12 cellular contexts compared by ENCODE assay signal in the genomic region with DNA sequence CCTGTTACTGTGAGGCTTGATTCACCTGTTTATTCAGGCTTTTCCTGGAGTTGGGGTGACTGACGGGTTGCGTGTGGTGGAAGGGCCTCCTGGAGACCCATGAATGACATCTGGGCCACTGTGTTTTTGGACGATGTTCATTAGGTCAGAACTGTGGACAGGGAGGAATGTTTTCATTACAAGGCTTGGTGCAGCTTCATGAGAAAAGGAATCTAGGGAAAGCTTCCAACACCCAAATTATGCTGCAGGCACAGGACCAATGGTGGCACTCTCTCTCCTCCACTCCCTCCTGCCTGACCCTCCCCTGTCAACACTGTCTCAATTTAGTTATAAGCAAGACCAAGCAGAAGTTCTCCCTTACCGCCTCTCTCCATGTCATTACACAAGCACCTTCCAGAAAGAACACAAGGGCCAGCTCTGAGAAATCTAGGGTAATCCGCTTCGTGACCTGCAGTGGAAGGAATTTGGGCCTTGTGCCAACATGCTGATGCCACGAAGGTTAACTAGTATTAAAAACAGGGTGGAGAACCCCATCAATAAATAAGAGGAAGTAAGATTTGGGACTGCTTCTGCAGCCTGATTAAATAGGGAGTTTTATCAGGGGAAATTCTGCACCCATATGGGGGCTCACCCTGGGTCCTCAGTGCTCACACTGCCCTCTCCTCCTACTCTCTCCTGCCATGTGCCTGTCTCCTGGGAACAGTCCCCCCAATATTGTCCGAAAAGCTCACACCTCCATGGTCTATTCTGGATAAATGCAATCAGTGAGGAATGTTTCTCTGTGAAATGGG.
DNase-seq lines count a peak whose midpoint lies in the region; ATAC-seq and TF ChIP-seq lines count a peak whose summit lies in the region.
"Had no signal": no experiment of that assay in that cellular context is flagged by ENCODE, and none has a peak within 500 bp of the region (broad histone marks: within the 10 kb centered on the region; RNA-seq: fewer than 3 reads in every experiment).

No MANE protein-coding gene starts in this region.

- no TSS peak for BruUV-seq in HCT116 (replicated peaks; lab: Mats Ljungman, UMichigan)

- H4K20me1 ChIP-seq in HCT116 (ENCODE audit: insufficient read depth), result no peaks in the 10 kb centered on the region

- peak overlapping the region; percentile 19 for H3K4me2 ChIP-seq in HCT116 (ENCODE audit: low read length)

- no peak overlapping the region for H3K4me3 ChIP-seq in HCT116 (replicated peaks in 1 of 2; ENCODE audit: low read depth in 1 of 2, low read length in 2 of 2)

- no peaks in the 10 kb centered on the region for H3K79me2 ChIP-seq in HCT116 (ENCODE audit: insufficient read depth, low read length)

- TF ChIP-seq CTCF in HCT116 (IDR thresholded peaks at IDR 0.05 in 2 of 3, conservative IDR thresholded peaks at IDR 0.05 in 1 of 3; ENCODE audit: borderline replicate concordance in 1 of 3, insufficient read depth in 1 of 3, low read depth in 2 of 3, low read length in 2 of 3), result no peak

- H3K4me1 Mint-ChIP-seq in stimulated activated naive B cell treated with anti-CD40 and anti-IgM and Interleukin-4, amounts not matched to agents 10 μg/mL and 1 μg/mL and 100 μg/mL, for 72 hours, result peaks cover 2 to 9% of the 10 kb centered on the region in 2 donors
- H3K4me1 Mint-ChIP-seq in activated naive CD4-positive, alpha-beta T cell treated with anti-CD3 and anti-CD28 coated beads, Interleukin-2, amount 10 ng/mL, durations not matched to agents 7 days and 5 days, result no peaks in the 10 kb centered on the region

- TF ChIP-seq POLR2A in HCT116 (IDR thresholded peaks at IDR 0.05; ENCODE audit: borderline replicate concordance, extremely low read depth, insufficient read depth, insufficient read length), result no peak

- POLR2A ChIA-PET in HCT116 (lab: Charles Lee), result no interaction called here

- CTCF ChIA-PET in HCT116 (lab: Charles Lee), result no interaction called here
- CTCF ChIA-PET in activated naive CD4-positive, alpha-beta T cell treated with anti-CD3 and anti-CD28 coated beads, Interleukin-2, amount 10 ng/mL, durations not matched to agents 7 days and 5 days (lab: Charles Lee), result no interaction called here

- ATAC-seq in HCT116, result 0 out of 2 replicates have a peak, but pooled peaks have one; percentile 36
- peak; percentile 91 to 97 for ATAC-seq in left cardiac atrium
- ATAC-seq in stimulated activated naive B cell treated with anti-CD40 and anti-IgM and Interleukin-4, amounts not matched to agents 10 μg/mL and 1 μg/mL and 100 μg/mL, for 72 hours (replicated peaks), result peak; percentile 54 to 63
- ATAC-seq in GM18511 (IDR thresholded peaks at IDR 0.05; ENCODE audit: unreplicated experiment), result no peak

- no peak for TF ChIP-seq RAD21 in HCT116 (IDR thresholded peaks at IDR 0.05; ENCODE audit: low read depth)

- H3K9me2 ChIP-seq in HCT116 (ENCODE audit: insufficient read depth), result no peaks in the 10 kb centered on the region

- no peak overlapping the region for H3K27ac ChIP-seq in HCT116 (ENCODE audit: low read depth, low read length)

- RAD21 ChIA-PET in HCT116 (lab: Charles Lee; ENCODE audit: low non-redundant PET in 1 of 2, low total read pairs in 2 of 2, uncharacterized antibody in 2 of 2, unreplicated experiment in 2 of 2), result no interaction called here

- H3K27me3 ChIP-seq in HCT116 (ENCODE audit: insufficient read depth, low read length), result no peaks in the 10 kb centered on the region

- no peak overlapping the region for H3K9ac ChIP-seq in HCT116 (ENCODE audit: low read length)

- peaks cover 0 to 3% of the 10 kb centered on the region in 2 donors for H3K9me3 Mint-ChIP-seq in stimulated activated naive B cell treated with anti-CD40 and anti-IgM and Interleukin-4, amounts not matched to agents 10 μg/mL and 1 μg/mL and 100 μg/mL, for 72 hours
- no peaks in the 10 kb centered on the region for H3K9me3 Mint-ChIP-seq in activated naive CD4-positive, alpha-beta T cell treated with anti-CD3 and anti-CD28 coated beads, Interleukin-2, amount 10 ng/mL, durations not matched to agents 7 days and 5 days

- peaks cover 12 to 13% of the 10 kb centered on the region in 2 experiments for H3K4me1 ChIP-seq in HCT116 (ENCODE audit: control insufficient read depth in 1 of 2, insufficient read depth in 2 of 2, low read length in 2 of 2)

- no peak overlapping the region for H2AFZ ChIP-seq in HCT116 (ENCODE audit: low read depth, low read length, poor library complexity, severe bottlenecking)

- DNase-seq in HCT116 (ENCODE audit: low read depth, low spot score) (no peak), astrocyte of the hippocampus (ENCODE audit: low read depth, low spot score) (peak; percentile 96), left cardiac atrium (peak; percentile 78), COR-L47 (lab: John Stamatoyannopoulos, UW) (no peak)
- DNase-seq in stimulated activated naive B cell treated with anti-CD40 and anti-IgM and Interleukin-4, amounts not matched to agents 10 μg/mL and 1 μg/mL and 100 μg/mL, for 72 hours, result no peak
- no peak for DNase-seq in activated naive CD4-positive, alpha-beta T cell treated with anti-CD3 and anti-CD28 coated beads, Interleukin-2, amount 10 ng/mL, durations not matched to agents 7 days and 5 days
- no peak for DNase-seq in stimulated activated CD4-positive, alpha-beta T cell treated with anti-CD3 and anti-CD28 coated beads, Interleukin-2, amount 100 ng/mL, for 24 hours
- DNase-seq: activated T-cell treated with anti-CD3 and anti-CD28 coated beads for 4 hours, H7, retina, SHP77 had no signal

- intact Hi-C loops in HCT116 (cut with micrococcal nuclease), result no loop called here
- intact Hi-C loops in left cardiac atrium (cut with DNase I), result no loop called here

- H3K27ac Mint-ChIP-seq in stimulated activated naive B cell treated with anti-CD40 and anti-IgM and Interleukin-4, amounts not matched to agents 10 μg/mL and 1 μg/mL and 100 μg/mL, for 72 hours, result peak overlapping the region; percentile 42
- H3K27ac Mint-ChIP-seq in activated naive CD4-positive, alpha-beta T cell treated with anti-CD3 and anti-CD28 coated beads, Interleukin-2, amount 10 ng/mL, durations not matched to agents 7 days and 5 days, result no peak overlapping the region

- H3K36me3 ChIP-seq in HCT116 (ENCODE audit: control insufficient read depth in 1 of 2, insufficient read depth in 2 of 2, low read length in 2 of 2), result no peaks in the 10 kb centered on the region

- peaks cover 0 to 1% of the 10 kb centered on the region in 2 donors for H3K27me3 Mint-ChIP-seq in stimulated activated naive B cell treated with anti-CD40 and anti-IgM and Interleukin-4, amounts not matched to agents 10 μg/mL and 1 μg/mL and 100 μg/mL, for 72 hours
- H3K27me3 Mint-ChIP-seq in activated naive CD4-positive, alpha-beta T cell treated with anti-CD3 and anti-CD28 coated beads, Interleukin-2, amount 10 ng/mL, durations not matched to agents 7 days and 5 days, result peaks cover 25% of the 10 kb centered on the region

- no peaks in the 10 kb centered on the region for H3K9me3 ChIP-seq in HCT116 (ENCODE audit: control insufficient read depth in 1 of 2, insufficient read depth in 1 of 2, low read depth in 1 of 2, low read length in 2 of 2)

- H3K4me3 Mint-ChIP-seq in stimulated activated naive B cell treated with anti-CD40 and anti-IgM and Interleukin-4, amounts not matched to agents 10 μg/mL and 1 μg/mL and 100 μg/mL, for 72 hours, result no peak overlapping the region
- H3K4me3 Mint-ChIP-seq in activated naive CD4-positive, alpha-beta T cell treated with anti-CD3 and anti-CD28 coated beads, Interleukin-2, amount 10 ng/mL, durations not matched to agents 7 days and 5 days, result no peak overlapping the region

- no peaks in the 10 kb centered on the region for H3K36me3 Mint-ChIP-seq in stimulated activated naive B cell treated with anti-CD40 and anti-IgM and Interleukin-4, amounts not matched to agents 10 μg/mL and 1 μg/mL and 100 μg/mL, for 72 hours
- H3K36me3 Mint-ChIP-seq in activated naive CD4-positive, alpha-beta T cell treated with anti-CD3 and anti-CD28 coated beads, Interleukin-2, amount 10 ng/mL, durations not matched to agents 7 days and 5 days, result no peaks in the 10 kb centered on the region

TF ChIP-seq in HCT116, 20 proteins besides CTCF, POLR2A, EP300 and RAD21:
- 0 out of 2 replicates have a peak, but pooled peaks have one; percentile 21 for TF ChIP-seq SP1 (IDR thresholded peaks at IDR 0.05; ENCODE audit: low read depth)
- TF ChIP-seq ELF1 (IDR thresholded peaks at IDR 0.05; ENCODE audit: borderline replicate concordance, low read depth), result no peak
- no peak for TF ChIP-seq CEBPB (IDR thresholded peaks at IDR 0.05; ENCODE audit: low read depth)

Comparison
In these comparisons a context has a peak if more than half of its experiments do, and no peak if none do; other contexts are left out.
1. DNase-seq: peak in astrocyte of the hippocampus (single experiment) and left cardiac atrium (single experiment); none in HCT116 (single experiment), stimulated activated naive B cell treated with anti-CD40 and anti-IgM and Interleukin-4, amounts not matched to agents 10 μg/mL and 1 μg/mL and 100 μg/mL, for 72 hours (single experiment), activated naive CD4-positive, alpha-beta T cell treated with anti-CD3 and anti-CD28 coated beads, Interleukin-2, amount 10 ng/mL, durations not matched to agents 7 days and 5 days (single experiment), COR-L47 (single experiment) and stimulated activated CD4-positive, alpha-beta T cell treated with anti-CD3 and anti-CD28 coated beads, Interleukin-2, amount 100 ng/mL, for 24 hours (0 of 2).